In genomic region chr12:31896514-31897039, GRCh38 we compare ENCODE assay signal across 7 cellular contexts.
DNase-seq lines count a peak whose midpoint lies in the region; ATAC-seq lines count a peak whose summit lies in the region.

No MANE protein-coding gene starts in this region.

- DNase-seq in activated CD4-positive, CD25-positive, alpha-beta regulatory T cell treated with anti-CD3 and anti-CD28 coated beads, Interleukin-2, amount 50 U/mL, for 72 hours, result peak; percentile 71
- DNase-seq in dermis blood vessel endothelial cell, result peak; percentile 78
- DNase-seq in SJCRH30, result no peak
- DNase-seq in midbrain (lab: John Stamatoyannopoulos, UW), result no peak

- peaks cover 3% of the 10 kb centered on the region; the same call in 1 of the 2 replicates for H3K4me1 ChIP-seq in SJCRH30

- H3K4me3 ChIP-seq in skin epidermis (no peak overlapping the region), SJCRH30 (no peak overlapping the region)

- no peaks in the 10 kb centered on the region for H3K36me3 ChIP-seq in SJCRH30

- H3K27me3 ChIP-seq in SJCRH30, result no peaks in the 10 kb centered on the region

- ATAC-seq in GM19467 (IDR thresholded peaks at IDR 0.05; ENCODE audit: unreplicated experiment), result peak; percentile 96
- peak; percentile 93 for ATAC-seq in HG03469 (IDR thresholded peaks at IDR 0.05; ENCODE audit: unreplicated experiment)

- H3K27ac ChIP-seq in skin epidermis (peak overlapping the region in 13 of 21 experiments; percentile 21 to 93 (median 72)), SJCRH30 (no peak overlapping the region)

- H3K9me3 ChIP-seq in SJCRH30 (replicated peaks), result no peaks in the 10 kb centered on the region

Comparison
In these comparisons a context has a peak if more than half of its experiments do, and no peak if none do; other contexts are left out.
1. DNase-seq: peak in activated CD4-positive, CD25-positive, alpha-beta regulatory T cell treated with anti-CD3 and anti-CD28 coated beads, Interleukin-2, amount 50 U/mL, for 72 hours (single experiment) and dermis blood vessel endothelial cell (single experiment); none in SJCRH30 (0 of 2) and midbrain (single experiment).